ENCODE assay signal across 8 cellular contexts in the genomic region with DNA sequence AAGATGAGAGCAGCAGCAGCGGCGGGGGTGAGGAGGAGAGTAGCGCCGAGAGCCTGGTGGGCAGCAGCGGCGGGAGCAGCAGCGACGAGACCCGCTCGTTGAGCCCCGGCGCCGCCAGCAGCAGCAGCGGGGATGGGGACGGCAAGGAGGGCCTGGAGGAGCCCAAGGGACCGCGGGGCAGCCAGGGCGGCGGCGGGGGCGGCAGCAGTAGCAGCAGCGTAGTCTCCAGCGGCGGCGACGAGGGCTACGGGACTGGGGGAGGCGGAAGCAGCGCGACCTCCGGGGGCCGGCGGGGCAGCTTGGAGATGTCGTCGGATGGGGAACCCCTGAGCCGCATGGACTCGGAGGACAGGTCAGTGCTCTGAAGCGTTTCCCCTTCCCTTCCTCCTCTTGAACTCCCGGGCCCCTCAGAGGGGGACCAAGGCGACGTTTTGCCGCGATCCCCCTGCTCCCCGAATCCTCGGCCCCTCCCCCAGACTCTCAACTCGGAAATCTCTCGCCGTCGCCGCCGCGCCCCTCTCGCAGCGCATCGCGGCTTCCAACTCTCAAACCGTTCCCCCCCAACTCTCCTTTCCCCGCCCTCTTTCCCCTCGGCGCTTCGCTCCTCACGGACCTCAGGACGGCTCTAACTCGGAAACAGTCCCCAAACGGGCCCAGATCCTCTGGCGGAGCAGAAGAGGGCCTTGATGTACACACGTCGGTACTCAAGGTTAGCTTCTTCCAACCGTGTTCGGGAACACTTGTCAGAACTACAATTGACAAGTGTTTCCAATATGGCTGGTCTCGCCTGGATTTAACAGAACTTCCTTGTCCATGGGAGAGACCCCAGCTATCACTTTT. TPM values are rescaled to one million over a fixed set of nuclear protein-coding genes. Genes with fewer than 3 reads are reported as not detected.
DNase-seq lines count a peak whose midpoint lies in the region; ATAC-seq and TF ChIP-seq lines count a peak whose summit lies in the region.

No MANE protein-coding gene starts in this region.

- H3K79me2 ChIP-seq in OCI-LY3 (ENCODE audit: low read length), result peaks cover 56% of the 10 kb centered on the region

- peak overlapping the region; percentile 99 for H3K9ac ChIP-seq in OCI-LY3 (ENCODE audit: low read length)

- ATAC-seq in GM18868 (IDR thresholded peaks at IDR 0.05; ENCODE audit: unreplicated experiment) (peak; percentile 28), HG03135 (IDR thresholded peaks at IDR 0.05; ENCODE audit: unreplicated experiment) (peak; percentile 42), natural killer cell (peak; percentile 35 to 38 (median 35))
- ATAC-seq in activated T-cell treated with anti-CD3 and anti-CD28 coated beads, Interleukin-2, amount 50 U/mL, for 72 hours (replicated peaks in 1 of 2), result peak; percentile 41 to 54
- peak; percentile 62 for ATAC-seq in stimulated activated naive B cell treated with anti-CD40 and anti-IgM and Interleukin-4, amounts not matched to agents 10 μg/mL and 1 μg/mL and 100 μg/mL, for 72 hours (replicated peaks)

- H3K4me3 ChIP-seq in OCI-LY3 (ENCODE audit: low read length), result peak overlapping the region; percentile 83

- peak overlapping the region; percentile 98 to 100 for H3K4me3 Mint-ChIP-seq in activated T-cell treated with anti-CD3 and anti-CD28 coated beads, Interleukin-2, amount 50 U/mL, for 72 hours
- H3K4me3 Mint-ChIP-seq in natural killer cell, result peak overlapping the region; percentile 96
- peak overlapping the region; percentile 93 to 97 for H3K4me3 Mint-ChIP-seq in stimulated activated naive B cell treated with anti-CD40 and anti-IgM and Interleukin-4, amounts not matched to agents 10 μg/mL and 1 μg/mL and 100 μg/mL, for 72 hours

- peaks cover 17% of the 10 kb centered on the region for H3K36me3 ChIP-seq in OCI-LY3 (replicated peaks; ENCODE audit: low read depth, low read length)

- TF ChIP-seq CTCF in OCI-LY3 (IDR thresholded peaks at IDR 0.05; ENCODE audit: low read depth, low read length) (no peak), natural killer cell (IDR thresholded peaks at IDR 0.05) (no peak)

- peaks cover 69% of the 10 kb centered on the region for H3K4me1 Mint-ChIP-seq in activated T-cell treated with anti-CD3 and anti-CD28 coated beads, Interleukin-2, amount 50 U/mL, for 72 hours (ENCODE audit: low read depth)
- peaks cover 48 to 62% of the 10 kb centered on the region in 2 donors for H3K4me1 Mint-ChIP-seq in natural killer cell
- H3K4me1 Mint-ChIP-seq in stimulated activated naive B cell treated with anti-CD40 and anti-IgM and Interleukin-4, amounts not matched to agents 10 μg/mL and 1 μg/mL and 100 μg/mL, for 72 hours, result peaks cover 12 to 26% of the 10 kb centered on the region in 2 donors

- H3K9me3 ChIP-seq in OCI-LY3 (ENCODE audit: insufficient read depth, low read length), result no peaks in the 10 kb centered on the region

- H3K9me3 Mint-ChIP-seq in activated T-cell treated with anti-CD3 and anti-CD28 coated beads, Interleukin-2, amount 50 U/mL, for 72 hours, result no peaks in the 10 kb centered on the region
- no peaks in the 10 kb centered on the region for H3K9me3 Mint-ChIP-seq in natural killer cell
- peaks cover 3 to 5% of the 10 kb centered on the region in 2 donors for H3K9me3 Mint-ChIP-seq in stimulated activated naive B cell treated with anti-CD40 and anti-IgM and Interleukin-4, amounts not matched to agents 10 μg/mL and 1 μg/mL and 100 μg/mL, for 72 hours

- H3K27ac ChIP-seq in OCI-LY3 (ENCODE audit: low read length), result peak overlapping the region; percentile 76

- H3K4me1 ChIP-seq in OCI-LY3 (ENCODE audit: low read length), result peaks cover 19% of the 10 kb centered on the region

- peak overlapping the region; percentile 100 for H3K27ac Mint-ChIP-seq in activated T-cell treated with anti-CD3 and anti-CD28 coated beads, Interleukin-2, amount 50 U/mL, for 72 hours
- peak overlapping the region; percentile 94 to 95 for H3K27ac Mint-ChIP-seq in natural killer cell
- peak overlapping the region; percentile 98 for H3K27ac Mint-ChIP-seq in stimulated activated naive B cell treated with anti-CD40 and anti-IgM and Interleukin-4, amounts not matched to agents 10 μg/mL and 1 μg/mL and 100 μg/mL, for 72 hours

- DNase-seq in AG08395 (ENCODE audit: low spot score) (peak; percentile 54), fibroblast of gingiva (ENCODE audit: low read depth) (peak; percentile 49), natural killer cell (peak; percentile 57)
- peak; percentile 68 to 70 for DNase-seq in activated T-cell treated with anti-CD3 and anti-CD28 coated beads, Interleukin-2, amount 50 U/mL, for 72 hours
- DNase-seq in stimulated activated naive B cell treated with anti-CD40 and anti-IgM and Interleukin-4, amounts not matched to agents 10 μg/mL and 1 μg/mL and 100 μg/mL, for 72 hours, result peak; percentile 49

- peak overlapping the region; percentile 66 for H3K4me2 ChIP-seq in OCI-LY3 (ENCODE audit: low read length)

- peaks cover 38% of the 10 kb centered on the region for H4K20me1 ChIP-seq in OCI-LY3 (ENCODE audit: insufficient read depth, low read length)

- H2AFZ ChIP-seq in OCI-LY3 (ENCODE audit: low read depth, low read length), result peak overlapping the region; percentile 75; the same call in 1 of the 2 replicates

- no peaks in the 10 kb centered on the region for H3K27me3 Mint-ChIP-seq in activated T-cell treated with anti-CD3 and anti-CD28 coated beads, Interleukin-2, amount 50 U/mL, for 72 hours (ENCODE audit: low read depth)
- no peaks in the 10 kb centered on the region for H3K27me3 Mint-ChIP-seq in natural killer cell (ENCODE audit: low read depth in 2 of 2)
- no peaks in the 10 kb centered on the region for H3K27me3 Mint-ChIP-seq in stimulated activated naive B cell treated with anti-CD40 and anti-IgM and Interleukin-4, amounts not matched to agents 10 μg/mL and 1 μg/mL and 100 μg/mL, for 72 hours

- no peaks in the 10 kb centered on the region for H3K27me3 ChIP-seq in OCI-LY3 (ENCODE audit: low read depth, low read length)

- intact Hi-C loops in natural killer cell (cut with micrococcal nuclease), result loop anchor here (10.0 kb wide), 1 partner anchor 65 kb away; no protein-coding TSS in a partner anchor

- peaks cover 10 to 36% of the 10 kb centered on the region in 2 donors for H3K36me3 Mint-ChIP-seq in activated T-cell treated with anti-CD3 and anti-CD28 coated beads, Interleukin-2, amount 50 U/mL, for 72 hours (ENCODE audit: insufficient read depth in 2 of 2)
- no peaks in the 10 kb centered on the region for H3K36me3 Mint-ChIP-seq in natural killer cell
- peaks cover 25 to 41% of the 10 kb centered on the region in 2 donors for H3K36me3 Mint-ChIP-seq in stimulated activated naive B cell treated with anti-CD40 and anti-IgM and Interleukin-4, amounts not matched to agents 10 μg/mL and 1 μg/mL and 100 μg/mL, for 72 hours

RNA-seq across cellular contexts. Expression of a gene that starts 0.9 kb away (rescaled TPM):
- total RNA-seq in activated T-cell treated with anti-CD3 and anti-CD28 coated beads, Interleukin-2, amount 50 U/mL, for 72 hours, result 10 to 100 TPM; 59.4 to 64.5 TPM
- 10 to 100 TPM; 57.1 to 79.5 (median 61.8) TPM for total RNA-seq in natural killer cell

Comparison
In these comparisons a context has a peak if more than half of its experiments do, and no peak if none do; other contexts are left out.
1. Peak in every context shown above with its lines: DNase-seq, ATAC-seq, H3K4me3 ChIP-seq and H3K27ac ChIP-seq.